Comparison of ENCODE assay signal across 10 cellular contexts in the genomic region with DNA sequence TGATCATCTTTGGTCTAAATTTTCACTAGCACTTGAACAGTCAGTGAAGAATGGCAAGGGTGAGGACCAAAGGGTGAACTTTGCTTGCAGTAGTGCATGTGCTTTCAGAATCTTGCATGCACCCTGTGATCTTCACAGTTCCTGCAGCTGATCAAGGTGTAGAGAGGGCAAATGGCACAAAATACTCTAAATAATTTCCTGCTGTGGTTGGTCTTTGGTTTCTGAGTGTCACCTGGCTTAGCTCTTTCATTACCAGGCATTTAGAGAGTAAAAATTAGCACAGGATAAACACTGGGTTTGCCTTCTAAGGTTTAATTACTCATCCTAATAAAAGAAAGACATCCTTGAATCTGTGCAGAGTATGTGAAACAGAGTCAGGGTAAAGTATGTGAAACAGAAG. TPM values are rescaled to one million over a fixed set of nuclear protein-coding genes. Genes with fewer than 3 reads are reported as not detected.
DNase-seq lines count a peak whose midpoint lies in the region; ATAC-seq and TF ChIP-seq lines count a peak whose summit lies in the region.
"Had no signal": no experiment of that assay in that cellular context is flagged by ENCODE, and none has a peak within 500 bp of the region (broad histone marks: within the 10 kb centered on the region; RNA-seq: fewer than 3 reads in every experiment).

No MANE protein-coding gene starts in this region.

- no peaks in the 10 kb centered on the region for H3K9me3 Mint-ChIP-seq in CD8-positive, alpha-beta memory T cell

- no peak overlapping the region for H2AFZ ChIP-seq in fibroblast of lung (ENCODE audit: low read length)

- H3K27ac Mint-ChIP-seq in CD8-positive, alpha-beta memory T cell: peak overlapping the region in 3 of 8 donors; percentile 37 to 58 (median 43)

- DNase-seq in CD8-positive, alpha-beta memory T cell: no peak
- DNase-seq in NCI-H1417 (lab: John Stamatoyannopoulos, UW) (peak in 2 of 3 experiments; percentile 56 to 87), fibroblast of lung (ENCODE audit: low read depth in 2 of 2) (no peak), hippocampal formation (lab: John Stamatoyannopoulos, UW) (no peak), amygdala (lab: John Stamatoyannopoulos, UW) (no peak), hypothalamus (lab: John Stamatoyannopoulos, UW) (no peak)
- DNase-seq in stimulated activated CD4-positive, alpha-beta T cell treated with anti-CD3 and anti-CD28 coated beads, Interleukin-1b, Interleukin-23, amount 100 ng/mL, for 48 hours: no peak
- DNase-seq: activated naive CD4-positive, alpha-beta T cell treated with Interleukin-2 at 50 U/mL for 16 hours had no signal

- H3K27ac ChIP-seq in CD8-positive, alpha-beta memory T cell (ENCODE audit: low read depth, low read length): no peak overlapping the region
- H3K27ac ChIP-seq in fibroblast of lung (ENCODE audit: insufficient read depth, low read length): peak overlapping the region; percentile 68
- H3K27ac ChIP-seq: HL-60 had no signal

- peak overlapping the region; percentile 0 to 67 (median 56) for H3K4me3 Mint-ChIP-seq in CD8-positive, alpha-beta memory T cell

- no peak for TF ChIP-seq CTCF in fibroblast of lung (conservative IDR thresholded peaks at IDR 0.05 in 1 of 2, IDR thresholded peaks at IDR 0.05 in 1 of 2; ENCODE audit: low read depth in 1 of 2, low read length in 2 of 2)

- H3K9me3 ChIP-seq in CD8-positive, alpha-beta memory T cell (ENCODE audit: low read length): no peaks in the 10 kb centered on the region
- no peaks in the 10 kb centered on the region for H3K9me3 ChIP-seq in fibroblast of lung (ENCODE audit: control insufficient read depth, insufficient read depth, low read depth, low read length)

- no peaks in the 10 kb centered on the region for H4K20me1 ChIP-seq in fibroblast of lung (ENCODE audit: control insufficient read depth, extremely low read depth, insufficient read depth, low read length)

- peak; percentile 51 for ATAC-seq in GM21447 (IDR thresholded peaks at IDR 0.05; ENCODE audit: unreplicated experiment)

- H3K36me3 ChIP-seq in CD8-positive, alpha-beta memory T cell (ENCODE audit: insufficient read depth, low read length): no peaks in the 10 kb centered on the region
- H3K36me3 ChIP-seq in fibroblast of lung (ENCODE audit: control insufficient read depth, insufficient read depth, low read length): no peaks in the 10 kb centered on the region

- no peak overlapping the region for H3K9ac ChIP-seq in fibroblast of lung (ENCODE audit: insufficient read depth, low read length)

- peaks cover 98% of the 10 kb centered on the region for H3K79me2 ChIP-seq in fibroblast of lung (ENCODE audit: control insufficient read depth, insufficient read depth, low read length)

- H3K27me3 ChIP-seq in CD8-positive, alpha-beta memory T cell (ENCODE audit: insufficient read depth, low read length, poor library complexity, severe bottlenecking): no peaks in the 10 kb centered on the region
- no peaks in the 10 kb centered on the region for H3K27me3 ChIP-seq in fibroblast of lung (ENCODE audit: control insufficient read depth, insufficient read depth, low read length)

- H3K36me3 Mint-ChIP-seq in CD8-positive, alpha-beta memory T cell: peaks cover 0 to 60% (median 21%) of the 10 kb centered on the region in 3 donors

- no peak overlapping the region for H3K4me3 ChIP-seq in CD8-positive, alpha-beta memory T cell (ENCODE audit: low read length)
- no peak overlapping the region for H3K4me3 ChIP-seq in fibroblast of lung (replicated peaks in 1 of 4; ENCODE audit: control extremely low read depth in 1 of 4, insufficient read depth in 1 of 4, low read depth in 3 of 4, low read length in 4 of 4)

- H3K4me2 ChIP-seq in fibroblast of lung (ENCODE audit: extremely low read depth, insufficient read depth, low read length): peak overlapping the region; percentile 18

- POLR2A ChIA-PET in CD8-positive, alpha-beta memory T cell (lab: Charles Lee): interaction anchor here (1.7 kb wide), 1 partner anchor 11 kb away, joined by 14 read pairs; a partner anchor contains a TSS

- CTCF ChIA-PET in CD8-positive, alpha-beta memory T cell (lab: Charles Lee): interaction anchor here (1.0 to 1.1 kb wide), 3 partner anchors 10 to 12 kb away, joined by 3 read pairs; a partner anchor contains a TSS

- H3K27me3 Mint-ChIP-seq in CD8-positive, alpha-beta memory T cell: no peaks in the 10 kb centered on the region

- H3K4me1 ChIP-seq in CD8-positive, alpha-beta memory T cell (ENCODE audit: insufficient read depth, low read length): peaks cover 81% of the 10 kb centered on the region
- H3K4me1 ChIP-seq in fibroblast of lung (ENCODE audit: control insufficient read depth, extremely low read depth, insufficient read depth, low read length): peaks cover 27% of the 10 kb centered on the region

- H3K4me1 Mint-ChIP-seq in CD8-positive, alpha-beta memory T cell: peaks cover 81 to 96% (median 96%) of the 10 kb centered on the region in 3 donors

RNA-seq across cellular contexts. Expression of a gene that starts 11.4 kb away (rescaled TPM):
- total RNA-seq in CD8-positive, alpha-beta memory T cell: 10 to 100 TPM; 36.0 to 37.0 TPM
- polyA plus RNA-seq in CD8-positive, alpha-beta memory T cell: 19.8 TPM
- total RNA-seq in fibroblast of lung: 15.9 and 22.1 TPM in 2 replicates
- polyA plus RNA-seq in fibroblast of lung: 8.6 and 11.8 TPM in 2 replicates
- polyA plus RNA-seq in fibroblast of lung (2012): 7.7 and 10.8 TPM in 2 replicates
- 5.3 and 9.9 TPM in 2 replicates for polyA minus RNA-seq in fibroblast of lung (ENCODE audit: low replicate concordance)

Comparison
In these comparisons a context has a peak if more than half of its experiments do, and no peak if none do; other contexts are left out.
1. DNase-seq: peak in NCI-H1417 (2 of 3); none in CD8-positive, alpha-beta memory T cell (0 of 5), fibroblast of lung (0 of 2), hippocampal formation (0 of 2), amygdala (0 of 56), stimulated activated CD4-positive, alpha-beta T cell treated with anti-CD3 and anti-CD28 coated beads, Interleukin-1b, Interleukin-23, amount 100 ng/mL, for 48 hours (single experiment) and hypothalamus (0 of 51).